In genomic region chr10:132850246-132850645, GRCh38 we compare ENCODE assay signal across 13 cellular contexts.
"Had no signal": no experiment of that assay in that cellular context is flagged by ENCODE, and none has a peak within 500 bp of the region (broad histone marks: within the 10 kb centered on the region; RNA-seq: fewer than 3 reads in every experiment).

No MANE protein-coding gene starts in this region.

- H3K27ac Mint-ChIP-seq: memory B cell; natural killer cell treated with Interleukin-12 subunit alpha and Interleukin-12 subunit beta and Interleukin-15 and Interleukin-18, amount 100 ng/mL, for 72 hours; stimulated activated naive CD8-positive, alpha-beta T cell treated with anti-CD3 and anti-CD28 coated beads, Interleukin-15, Interleukin-2, amounts not matched to agents 100 ng/mL and 50 ng/mL, for 24 hours had no signal

- H3K27me3 ChIP-seq: foreskin keratinocyte, vagina had no signal

- H3K27ac ChIP-seq: esophagus squamous epithelium, foreskin keratinocyte, thoracic aorta, vagina, WERI-Rb-1 had no signal

- H3K4me1 ChIP-seq: foreskin keratinocyte, vagina had no signal

- H3K9me3 Mint-ChIP-seq: memory B cell; natural killer cell treated with Interleukin-12 subunit alpha and Interleukin-12 subunit beta and Interleukin-15 and Interleukin-18, amount 100 ng/mL, for 72 hours; stimulated activated naive CD8-positive, alpha-beta T cell treated with anti-CD3 and anti-CD28 coated beads, Interleukin-15, Interleukin-2, amounts not matched to agents 100 ng/mL and 50 ng/mL, for 24 hours had no signal

- H3K36me3 ChIP-seq: esophagus squamous epithelium, thoracic aorta, vagina, WERI-Rb-1 had no signal

- H3K4me3 ChIP-seq: esophagus squamous epithelium, thoracic aorta, vagina had no signal

- DNase-seq: activated CD4-positive, alpha-beta T cell treated with anti-CD3 and anti-CD28 coated beads for 48 hours; activated T-cell treated with anti-CD3 and anti-CD28 coated beads, Interleukin-2, amount 50 U/mL, for 1 hour; esophagus squamous epithelium; foreskin keratinocyte; SK-N-SH; stimulated activated CD4-positive, alpha-beta T cell treated with anti-CD3 and anti-CD28 coated beads, Interleukin-4, amount 100 ng/mL, for 1 hour; T-helper 1 cell; WERI-Rb-1 had no signal

- ATAC-seq: foreskin keratinocyte; natural killer cell treated with Interleukin-12 subunit alpha and Interleukin-12 subunit beta and Interleukin-15 and Interleukin-18, amount 100 ng/mL, for 72 hours had no signal

- H3K9ac ChIP-seq: SK-N-SH had no signal

- H3K4me3 Mint-ChIP-seq: memory B cell; natural killer cell treated with Interleukin-12 subunit alpha and Interleukin-12 subunit beta and Interleukin-15 and Interleukin-18, amount 100 ng/mL, for 72 hours; stimulated activated naive CD8-positive, alpha-beta T cell treated with anti-CD3 and anti-CD28 coated beads, Interleukin-15, Interleukin-2, amounts not matched to agents 100 ng/mL and 50 ng/mL, for 24 hours had no signal

- H3K9me3 ChIP-seq: esophagus squamous epithelium, SK-N-SH, thoracic aorta, vagina had no signal

- H3K27me3 Mint-ChIP-seq: stimulated activated naive CD8-positive, alpha-beta T cell treated with anti-CD3 and anti-CD28 coated beads, Interleukin-15, Interleukin-2, amounts not matched to agents 100 ng/mL and 50 ng/mL, for 24 hours had no signal

- H3K36me3 Mint-ChIP-seq: memory B cell; natural killer cell treated with Interleukin-12 subunit alpha and Interleukin-12 subunit beta and Interleukin-15 and Interleukin-18, amount 100 ng/mL, for 72 hours had no signal
